Comparison of ENCODE assay signal across 14 cellular contexts in genomic region chr9:4430492-4431261, GRCh38. TPM values are rescaled to one million over a fixed set of nuclear protein-coding genes. Genes with fewer than 3 reads are reported as not detected.
A peak's percentile ranks its signal among the peaks of the same experiment; 100 is the strongest.
DNase-seq lines count a peak whose midpoint lies in the region; ATAC-seq and TF ChIP-seq lines count a peak whose summit lies in the region.
"Had no signal": no experiment of that assay in that cellular context is flagged by ENCODE, and none has a peak within 500 bp of the region (broad histone marks: within the 10 kb centered on the region; RNA-seq: fewer than 3 reads in every experiment).

No MANE protein-coding gene starts in this region.

- TF ChIP-seq EP300 in esophagus muscularis mucosa (IDR thresholded peaks at IDR 0.05), result no peak

- H3K4me1 Mint-ChIP-seq in activated T-cell treated with anti-CD3 and anti-CD28 coated beads, Interleukin-2, amount 50 U/mL, for 72 hours (ENCODE audit: low read depth), result no peaks in the 10 kb centered on the region

- no peak for TF ChIP-seq POLR2A in esophagus muscularis mucosa (IDR thresholded peaks at IDR 0.05; ENCODE audit: low read depth)

- WGBS in esophagus muscularis mucosa, result 68% methylated on average over 2 of the region's 2 CpGs

- DNase-seq in EH (ENCODE audit: low read depth), result peak; percentile 54
- DNase-seq in HT-29 (ENCODE audit: low spot score), result peak; percentile 11
- peak; percentile 21 to 52 for DNase-seq in cardiac fibroblast (ENCODE audit: low read depth in 2 of 2)
- peak; percentile 21 for DNase-seq in medulla oblongata (ENCODE audit: extremely low spot score)
- no peak for DNase-seq in H4 (ENCODE audit: low spot score)
- no peak for DNase-seq in activated T-cell treated with anti-CD3 and anti-CD28 coated beads, Interleukin-2, amount 50 U/mL, for 72 hours
- no peak for DNase-seq in SK-N-DZ (ENCODE audit: low spot score)
- no peak for DNase-seq in esophagus muscularis mucosa (ENCODE audit: extremely low spot score)
- DNase-seq: activated effector memory CD4-positive, alpha-beta T cell treated with anti-CD3 and anti-CD28 coated beads, Interleukin-2, amount 50 U/mL, for 16 hours; DND-41; stimulated activated CD4-positive, alpha-beta T cell treated with anti-CD3 and anti-CD28 coated beads, Interleukin-4, amount 100 ng/mL, for 24 hours had no signal

- H3K4me1 ChIP-seq in esophagus muscularis mucosa, result peaks cover 0 to 14% (median 5%) of the 10 kb centered on the region in 4 donors

- H3K27me3 ChIP-seq in esophagus muscularis mucosa, result no peaks in the 10 kb centered on the region

- peak overlapping the region in 1 of 4 donors; percentile 34 for H3K27ac ChIP-seq in esophagus muscularis mucosa (replicated peaks in 1 of 4)

- H3K4me3 Mint-ChIP-seq in activated T-cell treated with anti-CD3 and anti-CD28 coated beads, Interleukin-2, amount 50 U/mL, for 72 hours, result no peak overlapping the region
- H3K4me3 Mint-ChIP-seq: B cell; stimulated activated naive CD8-positive, alpha-beta T cell treated with anti-CD3 and anti-CD28 coated beads, Interleukin-15, Interleukin-2, amounts not matched to agents 100 ng/mL and 50 ng/mL, for 24 hours; T-helper 2 cell treated with Interferon-gamma antibody and Interleukin-4, amounts not matched to agents 5 μg/mL and 100 μg/mL, for 36 hours had no signal

- no peaks in the 10 kb centered on the region for H3K36me3 ChIP-seq in esophagus muscularis mucosa

- no peaks in the 10 kb centered on the region for H3K27me3 Mint-ChIP-seq in activated T-cell treated with anti-CD3 and anti-CD28 coated beads, Interleukin-2, amount 50 U/mL, for 72 hours (ENCODE audit: low read depth)
- H3K27me3 Mint-ChIP-seq: B cell; stimulated activated naive CD8-positive, alpha-beta T cell treated with anti-CD3 and anti-CD28 coated beads, Interleukin-15, Interleukin-2, amounts not matched to agents 100 ng/mL and 50 ng/mL, for 24 hours had no signal

- no peaks in the 10 kb centered on the region for H3K9me3 ChIP-seq in esophagus muscularis mucosa

- H3K36me3 Mint-ChIP-seq in activated T-cell treated with anti-CD3 and anti-CD28 coated beads, Interleukin-2, amount 50 U/mL, for 72 hours (ENCODE audit: insufficient read depth in 2 of 2), result no peaks in the 10 kb centered on the region

- intact Hi-C loops in esophagus muscularis mucosa (cut with DNase I), result no loop called here

- no peak overlapping the region for H3K27ac Mint-ChIP-seq in activated T-cell treated with anti-CD3 and anti-CD28 coated beads, Interleukin-2, amount 50 U/mL, for 72 hours
- H3K27ac Mint-ChIP-seq: B cell; stimulated activated naive CD8-positive, alpha-beta T cell treated with anti-CD3 and anti-CD28 coated beads, Interleukin-15, Interleukin-2, amounts not matched to agents 100 ng/mL and 50 ng/mL, for 24 hours; T-helper 2 cell treated with Interferon-gamma antibody and Interleukin-4, amounts not matched to agents 5 μg/mL and 100 μg/mL, for 36 hours had no signal

- no peak for ATAC-seq in activated T-cell treated with anti-CD3 and anti-CD28 coated beads, Interleukin-2, amount 50 U/mL, for 72 hours (replicated peaks in 1 of 2)

- H3K9me3 Mint-ChIP-seq in activated T-cell treated with anti-CD3 and anti-CD28 coated beads, Interleukin-2, amount 50 U/mL, for 72 hours, result no peaks in the 10 kb centered on the region
- H3K9me3 Mint-ChIP-seq: stimulated activated naive CD8-positive, alpha-beta T cell treated with anti-CD3 and anti-CD28 coated beads, Interleukin-15, Interleukin-2, amounts not matched to agents 100 ng/mL and 50 ng/mL, for 24 hours; T-helper 2 cell treated with Interferon-gamma antibody and Interleukin-4, amounts not matched to agents 5 μg/mL and 100 μg/mL, for 36 hours had no signal

- H3K4me3 ChIP-seq in cardiac fibroblast (replicated peaks in 1 of 2; ENCODE audit: low read depth in 2 of 2, low read length in 2 of 2), result no peak overlapping the region
- H3K4me3 ChIP-seq in esophagus muscularis mucosa, result no peak overlapping the region

- no peak for TF ChIP-seq CTCF in cardiac fibroblast (IDR thresholded peaks at IDR 0.05; ENCODE audit: low read depth, low read length)
- no peak for TF ChIP-seq CTCF in esophagus muscularis mucosa (IDR thresholded peaks at IDR 0.05)

RNA-seq across cellular contexts. Expression of gene SLC1A1, which starts 59.6 kb away (rescaled TPM):
- 39.4 and 40.7 TPM in 2 replicates for total RNA-seq in HT-29 (2014; rRNA removed; shearing (Covaris generic))
- total RNA-seq in H4 (2014; rRNA removed; shearing (Covaris generic)), result 2.5 and 3.0 TPM in 2 replicates
- total RNA-seq in activated T-cell treated with anti-CD3 and anti-CD28 coated beads, Interleukin-2, amount 50 U/mL, for 72 hours, result under 1 TPM; 0.14 to 0.23 TPM
- 0.12 TPM in 1 of 2 replicates, not detected in the other for polyA plus RNA-seq in SK-N-DZ (2014; cell fraction: cytosol; rRNA removed)
- 0.05 TPM in 1 of 2 replicates, not detected in the other for polyA plus RNA-seq in SK-N-DZ (2014; cell fraction: nucleus; rRNA removed)
- 1 to 10 TPM; 2.0 to 3.5 (median 2.1) TPM for total RNA-seq in esophagus muscularis mucosa

Comparison
In these comparisons a context has a peak if more than half of its experiments do, and no peak if none do; other contexts are left out.
1. DNase-seq: peak in EH (single experiment), HT-29 (single experiment), cardiac fibroblast (2 of 2) and medulla oblongata (single experiment); none in H4 (single experiment), activated T-cell treated with anti-CD3 and anti-CD28 coated beads, Interleukin-2, amount 50 U/mL, for 72 hours (0 of 2), SK-N-DZ (single experiment) and esophagus muscularis mucosa (single experiment).